Comparison of ENCODE assay signal across 13 cellular contexts in genomic region chr1:194102607-194103006, GRCh38.
A peak's percentile ranks its signal among the peaks of the same experiment; 100 is the strongest.
DNase-seq lines count a peak whose midpoint lies in the region; ATAC-seq and TF ChIP-seq lines count a peak whose summit lies in the region.
"Had no signal": no experiment of that assay in that cellular context is flagged by ENCODE, and none has a peak within 500 bp of the region (broad histone marks: within the 10 kb centered on the region; RNA-seq: fewer than 3 reads in every experiment).

No MANE protein-coding gene starts in this region.

- no peaks in the 10 kb centered on the region for H4K20me1 ChIP-seq in H9 (ENCODE audit: control insufficient read depth, insufficient read depth, insufficient read length)

- no peak overlapping the region for H2BK12ac ChIP-seq in H9 (ENCODE audit: insufficient read length, low read depth, low read length)

- H3K14ac ChIP-seq in H9 (ENCODE audit: insufficient read depth, low read length) = no peak overlapping the region

- H2BK120ac ChIP-seq in H9 (ENCODE audit: low read depth, low read length, poor library complexity, severe bottlenecking) = no peak overlapping the region

- no peak overlapping the region for H3K23ac ChIP-seq in H9 (ENCODE audit: insufficient read length, low read depth, low read length)

- no peak for DNase-seq in Calu3
- DNase-seq in H9 = peak; percentile 26
- DNase-seq in OCI-M1 (lab: John Stamatoyannopoulos, UW) = peak; percentile 53
- DNase-seq in foreskin keratinocyte = peak in 1 of 2 donors; percentile 16
- DNase-seq in NCI-H2107 treated with DMSO at 0.1 percent for 48 hours (lab: John Stamatoyannopoulos, UW; ENCODE audit: unreplicated experiment) = no peak
- no peak for DNase-seq in activated T-cell treated with anti-CD3 and anti-CD28 coated beads, Interleukin-2, amount 50 U/mL, for 48 hours
- DNase-seq in iPS-NIHi11 (ENCODE audit: low spot score) = no peak
- no peak for DNase-seq in activated CD4-positive, alpha-beta T cell treated with anti-CD3 and anti-CD28 coated beads, Interleukin-2, amount 50 U/mL, for 1 hour
- DNase-seq: AML-193, immature natural killer cell, NCI-H1092, small intestine, upper lobe of right lung had no signal

- no peak overlapping the region for H3K9ac ChIP-seq in H9 (ENCODE audit: extremely low read depth, insufficient read length, low read length)

- H2BK5ac ChIP-seq in H9 (ENCODE audit: insufficient read length, low read length) = no peak overlapping the region

- H3K4me1 ChIP-seq in H9 (ENCODE audit: insufficient read depth, low read length) (no peaks in the 10 kb centered on the region), foreskin keratinocyte (peaks cover 4% of the 10 kb centered on the region)
- H3K4me1 ChIP-seq: upper lobe of right lung had no signal

- CTCF ChIA-PET in Calu3 (lab: Charles Lee) = interaction anchor here (0.6 kb wide), 1 partner anchor 378 kb away, joined by 5 read pairs; no protein-coding TSS in a partner anchor

- H4K8ac ChIP-seq in H9 (replicated peaks; ENCODE audit: insufficient read length, low read depth, low read length) = no peak overlapping the region

- no peaks in the 10 kb centered on the region for H3K4me1 Mint-ChIP-seq in Calu3 (ENCODE audit: low read depth, unreplicated experiment)
- no peaks in the 10 kb centered on the region for H3K4me1 Mint-ChIP-seq in H9
- H3K4me1 Mint-ChIP-seq: immature natural killer cell had no signal

- no peak overlapping the region for H2BK15ac ChIP-seq in H9 (ENCODE audit: low read depth, low read length)

- H4K91ac ChIP-seq in H9 (ENCODE audit: insufficient read length, low read depth, low read length) = no peak overlapping the region

- H3K27ac ChIP-seq in H9 (ENCODE audit: insufficient read length, low read depth, low read length) (no peak overlapping the region), foreskin keratinocyte (no peak overlapping the region)
- H3K27ac ChIP-seq: upper lobe of right lung had no signal

- H3T11ph ChIP-seq in H9 (ENCODE audit: low read length) = no peak overlapping the region

- no peaks in the 10 kb centered on the region for H3K79me2 ChIP-seq in H9 (ENCODE audit: insufficient read depth, low read length)

- H3K9me3 ChIP-seq in H9 (ENCODE audit: control insufficient read depth, low read depth, low read length) = no peaks in the 10 kb centered on the region
- H3K9me3 ChIP-seq: upper lobe of right lung had no signal

- H3K27ac Mint-ChIP-seq in Calu3 (ENCODE audit: unreplicated experiment) = no peak overlapping the region
- no peak overlapping the region for H3K27ac Mint-ChIP-seq in H9
- H3K27ac Mint-ChIP-seq: immature natural killer cell had no signal

- no peak overlapping the region for H3K4me2 ChIP-seq in H9 (ENCODE audit: insufficient read depth, insufficient read length, low read length)

- no peak overlapping the region for H2BK20ac ChIP-seq in H9 (ENCODE audit: low read depth, low read length, poor library complexity, severe bottlenecking)

- peak; percentile 7 for TF ChIP-seq CTCF in Calu3 (IDR thresholded peaks at IDR 0.05; ENCODE audit: unreplicated experiment)
- peak; percentile 54 for TF ChIP-seq CTCF in H9 (conservative IDR thresholded peaks at IDR 0.05)
- peak; percentile 37 for TF ChIP-seq CTCF in foreskin keratinocyte (conservative IDR thresholded peaks at IDR 0.05)

- H3K18ac ChIP-seq in H9 (ENCODE audit: insufficient read length, low read depth, low read length) = no peak overlapping the region

- H3K4ac ChIP-seq in H9 (ENCODE audit: low read depth, low read length) = no peak overlapping the region

- no peaks in the 10 kb centered on the region for H3K36me3 Mint-ChIP-seq in Calu3 (ENCODE audit: insufficient read depth, unreplicated experiment)
- H3K36me3 Mint-ChIP-seq in H9 (ENCODE audit: insufficient read depth in 1 of 3, low read depth in 3 of 3) = no peaks in the 10 kb centered on the region

- WGBS in H9 (ENCODE audit: extremely low coverage, insufficient read length, low lambda C conversion rate) = no CpG with 5 or more reads among the region's 2 CpGs

- peak; percentile 11 for ATAC-seq in foreskin keratinocyte

- H3K27me3 ChIP-seq in H9 (ENCODE audit: insufficient read depth, low read length) = no peaks in the 10 kb centered on the region
- H3K27me3 ChIP-seq in foreskin keratinocyte = no peaks in the 10 kb centered on the region
- H3K27me3 ChIP-seq: upper lobe of right lung had no signal

- no peak overlapping the region for H4K5ac ChIP-seq in H9 (ENCODE audit: insufficient read length, low read depth, low read length)

- H3K4me3 Mint-ChIP-seq in Calu3 (ENCODE audit: low read depth, unreplicated experiment) (no peak overlapping the region), H9 (no peak overlapping the region)
- H3K4me3 Mint-ChIP-seq: immature natural killer cell had no signal

- H2AK5ac ChIP-seq in H9 (ENCODE audit: insufficient read length, low read length) = no peak overlapping the region

- H3K9me3 Mint-ChIP-seq in Calu3 (ENCODE audit: low read depth, unreplicated experiment) (no peaks in the 10 kb centered on the region), H9 (no peaks in the 10 kb centered on the region; a peak in 1 of 5 replicates)

- H3K27me3 Mint-ChIP-seq in Calu3 (ENCODE audit: unreplicated experiment) (no peaks in the 10 kb centered on the region), H9 (ENCODE audit: low read depth) (no peaks in the 10 kb centered on the region; the same call in 1 of the 2 replicates)

- intact Hi-C loops in Calu3 (cut with micrococcal nuclease; ENCODE audit: unreplicated experiment) = loop anchor here (5.0 kb wide), 1 partner anchor 195 kb away; no protein-coding TSS in a partner anchor

- no peak overlapping the region for H2AFZ ChIP-seq in H9 (ENCODE audit: low read length)

- BruUV-seq in Calu3 (replicated peaks; lab: Mats Ljungman, UMichigan) = no TSS peak

- H3K79me1 ChIP-seq in H9 (ENCODE audit: insufficient read depth, low read depth, low read length, poor library complexity, severe bottlenecking) = no peaks in the 10 kb centered on the region

- no peak overlapping the region for H3K56ac ChIP-seq in H9 (ENCODE audit: insufficient read length, low read depth, low read length)

- no peaks in the 10 kb centered on the region for H3K23me2 ChIP-seq in H9 (ENCODE audit: insufficient read length, low read depth, low read length, poor library complexity, severe bottlenecking)

Comparison
In these comparisons a context has a peak if more than half of its experiments do, and no peak if none do; other contexts are left out.
1. DNase-seq: peak in H9 (single experiment) and OCI-M1 (single experiment); none in Calu3 (single experiment), NCI-H2107 treated with DMSO at 0.1 percent for 48 hours (single experiment), activated T-cell treated with anti-CD3 and anti-CD28 coated beads, Interleukin-2, amount 50 U/mL, for 48 hours (0 of 2), iPS-NIHi11 (single experiment) and activated CD4-positive, alpha-beta T cell treated with anti-CD3 and anti-CD28 coated beads, Interleukin-2, amount 50 U/mL, for 1 hour (single experiment).
2. Peak in every context shown above with its lines, with median percentiles within 50 percentile points of each other: CTCF ChIP-seq.